In the genomic region with DNA sequence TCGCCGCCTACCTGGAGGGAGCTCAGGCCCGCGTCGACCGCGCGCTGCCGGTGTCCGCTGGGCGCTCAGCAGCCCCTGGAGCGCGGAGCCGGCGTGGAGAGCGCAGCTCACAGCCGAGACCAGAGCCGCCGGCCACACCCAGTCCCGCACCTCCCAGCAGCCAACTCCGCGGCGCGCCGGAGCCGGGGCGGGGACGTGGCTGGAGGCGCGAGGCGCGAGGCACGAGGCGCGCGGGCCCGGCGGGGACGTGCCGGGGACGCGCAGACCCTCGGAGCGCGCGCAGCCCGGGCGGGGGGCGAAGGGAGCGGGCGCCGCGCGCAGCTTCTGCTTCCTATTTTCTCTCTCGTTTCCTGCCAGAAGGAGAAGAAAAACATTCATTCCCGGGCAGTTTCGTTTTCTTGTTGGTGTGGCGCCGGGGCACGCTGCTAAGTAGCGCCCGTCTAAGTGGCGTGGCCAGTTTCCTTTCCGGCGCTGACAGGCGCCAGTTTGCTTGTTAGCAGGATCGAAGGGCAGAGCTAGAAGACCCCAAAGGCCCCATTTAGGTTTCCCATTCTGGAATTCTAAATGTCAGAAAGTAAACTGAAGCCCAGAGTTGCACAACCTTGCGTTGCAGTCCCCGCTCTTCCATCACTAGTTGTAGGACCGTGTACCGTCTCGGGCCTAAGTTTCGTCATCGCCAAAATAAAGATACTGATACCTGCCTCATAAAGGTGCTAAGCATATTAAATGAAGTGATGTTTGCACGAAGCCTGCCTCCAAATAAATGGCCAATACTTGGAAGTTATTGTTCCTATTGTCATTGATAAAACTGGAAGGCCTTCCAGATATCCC, we compare ENCODE assay signal across 8 cellular contexts. TPM values are rescaled to one million over a fixed set of nuclear protein-coding genes. Genes with fewer than 3 reads are reported as not detected.
A peak's percentile ranks its signal among the peaks of the same experiment; 100 is the strongest.
DNase-seq lines count a peak whose midpoint lies in the region; ATAC-seq and TF ChIP-seq lines count a peak whose summit lies in the region.

A gene (minus strand): TSS at position 136 of the 831 bp plus-strand sequence. CDS start 25,270 bp downstream, outside the sequence.

- peak; percentile 15 for TF ChIP-seq EP300 in neural cell (conservative IDR thresholded peaks at IDR 0.05; ENCODE audit: poor library complexity, severe bottlenecking)

- H3K9me3 ChIP-seq in Peyer's patch (no peaks in the 10 kb centered on the region), neural cell (ENCODE audit: low read length) (no peaks in the 10 kb centered on the region), tibial artery (no peaks in the 10 kb centered on the region)

- TF ChIP-seq POLR2A in Peyer's patch (IDR thresholded peaks at IDR 0.05): no peak

- H3K4me1 ChIP-seq in Peyer's patch: peaks cover 0 to 14% (median 2%) of the 10 kb centered on the region in 4 donors
- H3K4me1 ChIP-seq in tibial artery: peaks cover 0 to 39% (median 17%) of the 10 kb centered on the region in 4 donors

- H3K27me3 Mint-ChIP-seq in activated naive CD4-positive, alpha-beta T cell treated with anti-CD3 and anti-CD28 coated beads for 36 hours (ENCODE audit: low read depth): peaks cover 70% of the 10 kb centered on the region

- TF ChIP-seq CTCF in Peyer's patch (IDR thresholded peaks at IDR 0.05) (no peak), neural cell (IDR thresholded peaks at IDR 0.05; ENCODE audit: poor library complexity, severe bottlenecking) (no peak), tibial artery (IDR thresholded peaks at IDR 0.05) (no peak)

- peak within 1 kb of the TSS; percentile 77 for H3K4me2 ChIP-seq in neural cell (ENCODE audit: low read length)

- peaks cover 4% of the 10 kb centered on the region for H3K79me2 ChIP-seq in neural cell (replicated peaks; ENCODE audit: insufficient read depth, low read length)

- H3K36me3 ChIP-seq in Peyer's patch (no peaks in the 10 kb centered on the region), neural cell (ENCODE audit: insufficient read depth, low read length) (no peaks in the 10 kb centered on the region), tibial artery (no peaks in the 10 kb centered on the region)

- H3K27ac ChIP-seq in Peyer's patch (peak within 1 kb of the TSS; percentile 80 to 91 (median 85)), neural cell (ENCODE audit: low read length) (peak within 1 kb of the TSS; percentile 96), tibial artery (peak within 1 kb of the TSS; percentile 93 to 98)

- no peaks in the 10 kb centered on the region for H4K20me1 ChIP-seq in neural cell (ENCODE audit: insufficient read depth)

- no peaks in the 10 kb centered on the region for H3K9me3 Mint-ChIP-seq in activated naive CD4-positive, alpha-beta T cell treated with anti-CD3 and anti-CD28 coated beads for 36 hours

- H3K27me3 ChIP-seq in Peyer's patch (no peaks in the 10 kb centered on the region), neural cell (ENCODE audit: insufficient read depth, low read depth, low read length) (no peaks in the 10 kb centered on the region), tibial artery (no peaks in the 10 kb centered on the region)

- peak; percentile 20 for TF ChIP-seq RAD21 in neural cell (conservative IDR thresholded peaks at IDR 0.05)

- peaks cover 6% of the 10 kb centered on the region for H3F3A ChIP-seq in neural cell (ENCODE audit: insufficient read depth, low read length, poor library complexity, severe bottlenecking)

- H3K27ac Mint-ChIP-seq in activated naive CD4-positive, alpha-beta T cell treated with anti-CD3 and anti-CD28 coated beads for 36 hours: no peak within 1 kb of the TSS

- H3K4me1 Mint-ChIP-seq in activated naive CD4-positive, alpha-beta T cell treated with anti-CD3 and anti-CD28 coated beads for 36 hours (ENCODE audit: low read depth): peaks cover 13% of the 10 kb centered on the region

- H3K36me3 Mint-ChIP-seq in activated naive CD4-positive, alpha-beta T cell treated with anti-CD3 and anti-CD28 coated beads for 36 hours (ENCODE audit: low read depth): no peaks in the 10 kb centered on the region

- H3K9me2 ChIP-seq in neural cell (ENCODE audit: insufficient read depth, low read length): no peaks in the 10 kb centered on the region

- peak within 1 kb of the TSS; percentile 85 for H2AFZ ChIP-seq in neural cell (ENCODE audit: low read depth, low read length)

- DNase-seq in EL (peak; percentile 91), KBM-7 (peak; percentile 97), Peyer's patch (peak; percentile 63 to 78 (median 76)), foreskin melanocyte (peak; percentile 80), tibial artery (peak; percentile 82 to 92)
- peak; percentile 49 for DNase-seq in activated naive CD4-positive, alpha-beta T cell treated with anti-CD3 and anti-CD28 coated beads for 36 hours

- in situ Hi-C loops in KBM-7 (cut with MboI; ENCODE audit: low pct_unique_long_range_greater_than_20kb, low sequenced_read_pairs): no loop called here

- peak within 1 kb of the TSS; percentile 90 for H3K9ac ChIP-seq in neural cell (ENCODE audit: low read length)

- CTCF ChIA-PET in activated naive CD4-positive, alpha-beta T cell treated with anti-CD3 and anti-CD28 coated beads for 36 hours (lab: Charles Lee): no interaction called here

- H3K4me3 Mint-ChIP-seq in activated naive CD4-positive, alpha-beta T cell treated with anti-CD3 and anti-CD28 coated beads for 36 hours: peak within 1 kb of the TSS; percentile 70

- H3K4me3 ChIP-seq in Peyer's patch (peak within 1 kb of the TSS; percentile 63 to 75 (median 66)), neural cell (ENCODE audit: low read length) (peak within 1 kb of the TSS; percentile 80), tibial artery (peak within 1 kb of the TSS; percentile 75 to 92)

- peak; percentile 76 for ATAC-seq in GM21786 (IDR thresholded peaks at IDR 0.05; ENCODE audit: unreplicated experiment)

- intact Hi-C loops in activated naive CD4-positive, alpha-beta T cell treated with anti-CD3 and anti-CD28 coated beads for 36 hours (cut with micrococcal nuclease): loop anchor here (2.0 to 5.0 kb wide), 2 partner anchors 129 to 434 kb away; a partner anchor contains a TSS
- intact Hi-C loops in tibial artery (cut with DNase I; ENCODE audit: low total_unique reads): no loop called here

TF ChIP-seq in neural cell, 6 proteins besides CTCF, POLR2A, EP300 and RAD21:
- no peak for TF ChIP-seq SMC3 (conservative IDR thresholded peaks at IDR 0.05; ENCODE audit: poor library complexity)
- TF ChIP-seq, protein P1, sequence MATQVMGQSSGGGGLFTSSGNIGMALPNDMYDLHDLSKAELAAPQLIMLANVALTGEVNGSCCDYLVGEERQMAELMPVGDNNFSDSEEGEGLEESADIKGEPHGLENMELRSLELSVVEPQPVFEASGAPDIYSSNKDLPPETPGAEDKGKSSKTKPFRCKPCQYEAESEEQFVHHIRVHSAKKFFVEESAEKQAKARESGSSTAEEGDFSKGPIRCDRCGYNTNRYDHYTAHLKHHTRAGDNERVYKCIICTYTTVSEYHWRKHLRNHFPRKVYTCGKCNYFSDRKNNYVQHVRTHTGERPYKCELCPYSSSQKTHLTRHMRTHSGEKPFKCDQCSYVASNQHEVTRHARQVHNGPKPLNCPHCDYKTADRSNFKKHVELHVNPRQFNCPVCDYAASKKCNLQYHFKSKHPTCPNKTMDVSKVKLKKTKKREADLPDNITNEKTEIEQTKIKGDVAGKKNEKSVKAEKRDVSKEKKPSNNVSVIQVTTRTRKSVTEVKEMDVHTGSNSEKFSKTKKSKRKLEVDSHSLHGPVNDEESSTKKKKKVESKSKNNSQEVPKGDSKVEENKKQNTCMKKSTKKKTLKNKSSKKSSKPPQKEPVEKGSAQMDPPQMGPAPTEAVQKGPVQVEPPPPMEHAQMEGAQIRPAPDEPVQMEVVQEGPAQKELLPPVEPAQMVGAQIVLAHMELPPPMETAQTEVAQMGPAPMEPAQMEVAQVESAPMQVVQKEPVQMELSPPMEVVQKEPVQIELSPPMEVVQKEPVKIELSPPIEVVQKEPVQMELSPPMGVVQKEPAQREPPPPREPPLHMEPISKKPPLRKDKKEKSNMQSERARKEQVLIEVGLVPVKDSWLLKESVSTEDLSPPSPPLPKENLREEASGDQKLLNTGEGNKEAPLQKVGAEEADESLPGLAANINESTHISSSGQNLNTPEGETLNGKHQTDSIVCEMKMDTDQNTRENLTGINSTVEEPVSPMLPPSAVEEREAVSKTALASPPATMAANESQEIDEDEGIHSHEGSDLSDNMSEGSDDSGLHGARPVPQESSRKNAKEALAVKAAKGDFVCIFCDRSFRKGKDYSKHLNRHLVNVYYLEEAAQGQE (IDR thresholded peaks at IDR 0.05; ENCODE audit: borderline replicate concordance): peak; percentile 45
- peak; percentile 66 for TF ChIP-seq POLR2AphosphoS5 (IDR thresholded peaks at IDR 0.05)
- no peak for TF ChIP-seq EZH2 (IDR thresholded peaks at IDR 0.05; ENCODE audit: borderline replicate concordance, insufficient read depth, low read length, poor library complexity, severe bottlenecking)
- TF ChIP-seq MXI1 (conservative IDR thresholded peaks at IDR 0.05; ENCODE audit: poor library complexity, severe bottlenecking): peak; percentile 69
- peak; percentile 11 for TF ChIP-seq TAF1 (IDR thresholded peaks at IDR 0.05; ENCODE audit: low read depth)

RNA-seq across cellular contexts. Expression of the gene that starts here (rescaled TPM):
- 10 to 100 TPM in 1 of 4 donors, 1 to 10 TPM in 3; 4.6 to 29.7 (median 4.8) TPM for total RNA-seq in Peyer's patch
- total RNA-seq in activated naive CD4-positive, alpha-beta T cell treated with anti-CD3 and anti-CD28 coated beads for 36 hours: under 1 TPM; 0.26 to 0.74 TPM
- polyA plus RNA-seq in neural cell: 38.7 and 42.8 TPM in 2 replicates
- polyA minus RNA-seq in neural cell: 111 and 114 TPM in 2 replicates

Comparison
In these comparisons a context has a peak if more than half of its experiments do, and no peak if none do; other contexts are left out.
1. Peak in every context shown above with its lines: DNase-seq, ATAC-seq, H3K4me3 ChIP-seq and H3K27ac ChIP-seq.
2. Peak in DNase-seq in activated naive CD4-positive, alpha-beta T cell treated with anti-CD3 and anti-CD28 coated beads for 36 hours; RNA of the gene not detected or under 1 TPM.